Comparison of ENCODE assay signal across 1 cellular context in the genomic region with DNA sequence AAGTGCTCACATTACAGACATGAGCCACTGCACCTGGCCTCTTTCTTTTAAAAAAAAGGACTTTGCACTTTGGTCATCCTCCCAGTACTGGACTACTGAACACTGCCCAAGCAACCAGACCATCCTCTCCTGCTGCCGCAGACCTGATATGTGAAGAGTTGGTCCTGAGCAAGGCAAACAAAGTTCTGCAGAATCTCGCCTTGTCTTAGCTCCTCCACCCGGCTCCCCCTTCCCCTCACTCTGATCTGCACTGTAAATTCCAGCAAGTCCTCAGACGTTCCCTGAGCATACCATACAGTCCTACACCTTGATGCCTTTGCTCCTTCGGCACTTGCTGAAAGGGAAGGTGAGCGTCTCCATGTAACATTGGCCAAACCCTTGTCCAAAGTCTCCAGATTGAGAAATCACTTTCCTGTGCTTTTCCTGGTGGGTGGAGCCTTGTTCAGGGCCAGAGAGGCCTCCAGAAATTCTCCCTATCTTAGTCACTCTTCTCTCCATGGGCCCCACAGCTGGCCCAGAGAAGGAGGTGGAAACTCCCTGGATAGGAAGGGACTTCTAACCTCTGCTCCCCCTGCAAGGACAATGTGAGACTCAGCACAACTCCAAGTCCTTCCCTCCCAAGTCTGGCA.
TF ChIP-seq lines count a peak whose summit lies in the region.

No MANE protein-coding gene starts in this region.

TF ChIP-seq in HepG2, 621 proteins besides CTCF, POLR2A, EP300 and RAD21 (continued from another document and continues in another):
- TF ChIP-seq MAFG (CRISPR knock-in tag; IDR thresholded peaks at IDR 0.05): no peak
- no peak for TF ChIP-seq EZH2 (conservative IDR thresholded peaks at IDR 0.05; ENCODE audit: low read depth, low read length)
- no peak for TF ChIP-seq ZNF558 (CRISPR knock-in tag; IDR thresholded peaks at IDR 0.05; ENCODE audit: borderline replicate concordance)
- TF ChIP-seq KMT2A (CRISPR knock-in tag; IDR thresholded peaks at IDR 0.05): no peak
- no peak for TF ChIP-seq ZSCAN29 (CRISPR knock-in tag; conservative IDR thresholded peaks at IDR 0.05)
- TF ChIP-seq, protein P1, sequence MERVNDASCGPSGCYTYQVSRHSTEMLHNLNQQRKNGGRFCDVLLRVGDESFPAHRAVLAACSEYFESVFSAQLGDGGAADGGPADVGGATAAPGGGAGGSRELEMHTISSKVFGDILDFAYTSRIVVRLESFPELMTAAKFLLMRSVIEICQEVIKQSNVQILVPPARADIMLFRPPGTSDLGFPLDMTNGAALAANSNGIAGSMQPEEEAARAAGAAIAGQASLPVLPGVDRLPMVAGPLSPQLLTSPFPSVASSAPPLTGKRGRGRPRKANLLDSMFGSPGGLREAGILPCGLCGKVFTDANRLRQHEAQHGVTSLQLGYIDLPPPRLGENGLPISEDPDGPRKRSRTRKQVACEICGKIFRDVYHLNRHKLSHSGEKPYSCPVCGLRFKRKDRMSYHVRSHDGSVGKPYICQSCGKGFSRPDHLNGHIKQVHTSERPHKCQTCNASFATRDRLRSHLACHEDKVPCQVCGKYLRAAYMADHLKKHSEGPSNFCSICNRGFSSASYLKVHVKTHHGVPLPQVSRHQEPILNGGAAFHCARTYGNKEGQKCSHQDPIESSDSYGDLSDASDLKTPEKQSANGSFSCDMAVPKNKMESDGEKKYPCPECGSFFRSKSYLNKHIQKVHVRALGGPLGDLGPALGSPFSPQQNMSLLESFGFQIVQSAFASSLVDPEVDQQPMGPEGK (CRISPR knock-in tag; IDR thresholded peaks at IDR 0.05): no peak
- TF ChIP-seq ZNF329 (CRISPR knock-in tag; IDR thresholded peaks at IDR 0.05; ENCODE audit: low read depth): no peak
- no peak for TF ChIP-seq SNAPC2 (CRISPR knock-in tag; IDR thresholded peaks at IDR 0.05)
- no peak for TF ChIP-seq ZNF747 (CRISPR knock-in tag; IDR thresholded peaks at IDR 0.05; ENCODE audit: borderline replicate concordance)
- no peak for TF ChIP-seq SOX6 (IDR thresholded peaks at IDR 0.05)
- TF ChIP-seq SOX6 (CRISPR knock-in tag; IDR thresholded peaks at IDR 0.05): peak; percentile 71
- TF ChIP-seq, protein P2, sequence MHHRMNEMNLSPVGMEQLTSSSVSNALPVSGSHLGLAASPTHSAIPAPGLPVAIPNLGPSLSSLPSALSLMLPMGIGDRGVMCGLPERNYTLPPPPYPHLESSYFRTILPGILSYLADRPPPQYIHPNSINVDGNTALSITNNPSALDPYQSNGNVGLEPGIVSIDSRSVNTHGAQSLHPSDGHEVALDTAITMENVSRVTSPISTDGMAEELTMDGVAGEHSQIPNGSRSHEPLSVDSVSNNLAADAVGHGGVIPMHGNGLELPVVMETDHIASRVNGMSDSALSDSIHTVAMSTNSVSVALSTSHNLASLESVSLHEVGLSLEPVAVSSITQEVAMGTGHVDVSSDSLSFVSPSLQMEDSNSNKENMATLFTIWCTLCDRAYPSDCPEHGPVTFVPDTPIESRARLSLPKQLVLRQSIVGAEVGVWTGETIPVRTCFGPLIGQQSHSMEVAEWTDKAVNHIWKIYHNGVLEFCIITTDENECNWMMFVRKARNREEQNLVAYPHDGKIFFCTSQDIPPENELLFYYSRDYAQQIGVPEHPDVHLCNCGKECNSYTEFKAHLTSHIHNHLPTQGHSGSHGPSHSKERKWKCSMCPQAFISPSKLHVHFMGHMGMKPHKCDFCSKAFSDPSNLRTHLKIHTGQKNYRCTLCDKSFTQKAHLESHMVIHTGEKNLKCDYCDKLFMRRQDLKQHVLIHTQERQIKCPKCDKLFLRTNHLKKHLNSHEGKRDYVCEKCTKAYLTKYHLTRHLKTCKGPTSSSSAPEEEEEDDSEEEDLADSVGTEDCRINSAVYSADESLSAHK (CRISPR knock-in tag; IDR thresholded peaks at IDR 0.05; ENCODE audit: borderline replicate concordance): no peak
- TF ChIP-seq ZSCAN25 (CRISPR knock-in tag; IDR thresholded peaks at IDR 0.05): peak; percentile 50; the same call in 1 of the 2 replicates
- TF ChIP-seq, protein P3, sequence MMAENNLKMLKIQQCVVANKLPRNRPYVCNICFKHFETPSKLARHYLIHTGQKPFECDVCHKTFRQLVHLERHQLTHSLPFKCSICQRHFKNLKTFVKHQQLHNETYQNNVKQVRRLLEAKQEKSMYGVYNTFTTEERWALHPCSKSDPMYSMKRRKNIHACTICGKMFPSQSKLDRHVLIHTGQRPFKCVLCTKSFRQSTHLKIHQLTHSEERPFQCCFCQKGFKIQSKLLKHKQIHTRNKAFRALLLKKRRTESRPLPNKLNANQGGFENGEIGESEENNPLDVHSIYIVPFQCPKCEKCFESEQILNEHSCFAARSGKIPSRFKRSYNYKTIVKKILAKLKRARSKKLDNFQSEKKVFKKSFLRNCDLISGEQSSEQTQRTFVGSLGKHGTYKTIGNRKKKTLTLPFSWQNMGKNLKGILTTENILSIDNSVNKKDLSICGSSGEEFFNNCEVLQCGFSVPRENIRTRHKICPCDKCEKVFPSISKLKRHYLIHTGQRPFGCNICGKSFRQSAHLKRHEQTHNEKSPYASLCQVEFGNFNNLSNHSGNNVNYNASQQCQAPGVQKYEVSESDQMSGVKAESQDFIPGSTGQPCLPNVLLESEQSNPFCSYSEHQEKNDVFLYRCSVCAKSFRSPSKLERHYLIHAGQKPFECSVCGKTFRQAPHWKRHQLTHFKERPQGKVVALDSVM (CRISPR knock-in tag; IDR thresholded peaks at IDR 0.05): peak; percentile 40; the same call in 1 of the 2 replicates
- TF ChIP-seq TGIF2 (CRISPR knock-in tag; IDR thresholded peaks at IDR 0.05): no peak
- TF ChIP-seq YY1 (IDR thresholded peaks at IDR 0.05; ENCODE audit: insufficient read depth, insufficient replicate concordance, low read depth, low read length): no peak
- no peak for TF ChIP-seq ZNF746 (CRISPR knock-in tag; IDR thresholded peaks at IDR 0.05)
- TF ChIP-seq ZNF251 (CRISPR knock-in tag; IDR thresholded peaks at IDR 0.05): no peak
- TF ChIP-seq TOE1 (CRISPR knock-in tag; IDR thresholded peaks at IDR 0.05): no peak
- TF ChIP-seq ZNF331 (CRISPR knock-in tag; IDR thresholded peaks at IDR 0.05): no peak
- TF ChIP-seq EHMT2 (IDR thresholded peaks at IDR 0.05; ENCODE audit: borderline replicate concordance, low read depth, low read length): peak; percentile 71; the same call in 1 of the 2 replicates
- peak; percentile 46; the same call in 1 of the 2 replicates for TF ChIP-seq PITX1 (CRISPR knock-in tag; IDR thresholded peaks at IDR 0.05)
- TF ChIP-seq CHD2 (IDR thresholded peaks at IDR 0.05; ENCODE audit: low read depth, low read length): no peak
- no peak for TF ChIP-seq HOXA3 (CRISPR knock-in tag; IDR thresholded peaks at IDR 0.05)
- TF ChIP-seq MAFK (conservative IDR thresholded peaks at IDR 0.05 in 1 of 2, IDR thresholded peaks at IDR 0.05 in 1 of 2; ENCODE audit: low read length in 2 of 2): 0 out of 4 replicates have a peak, but pooled peaks of 1 of the 2 experiments have one; percentile 9
- peak; percentile 55 for TF ChIP-seq HNF4G (IDR thresholded peaks at IDR 0.05; ENCODE audit: borderline replicate concordance, low read depth, low read length)
- TF ChIP-seq HNF4G (CRISPR knock-in tag; IDR thresholded peaks at IDR 0.05; ENCODE audit: borderline replicate concordance, low read depth): peak; percentile 72; the same call in 1 of the 2 replicates
- no peak for TF ChIP-seq ZNF143 (CRISPR knock-in tag; IDR thresholded peaks at IDR 0.05)
- 0 out of 2 replicates have a peak, but pooled peaks have one; percentile 36 for TF ChIP-seq HIVEP1 (CRISPR knock-in tag; IDR thresholded peaks at IDR 0.05)
- TF ChIP-seq MAFF (IDR thresholded peaks at IDR 0.05; ENCODE audit: low read depth, low read length): no peak
- TF ChIP-seq, protein P4, sequence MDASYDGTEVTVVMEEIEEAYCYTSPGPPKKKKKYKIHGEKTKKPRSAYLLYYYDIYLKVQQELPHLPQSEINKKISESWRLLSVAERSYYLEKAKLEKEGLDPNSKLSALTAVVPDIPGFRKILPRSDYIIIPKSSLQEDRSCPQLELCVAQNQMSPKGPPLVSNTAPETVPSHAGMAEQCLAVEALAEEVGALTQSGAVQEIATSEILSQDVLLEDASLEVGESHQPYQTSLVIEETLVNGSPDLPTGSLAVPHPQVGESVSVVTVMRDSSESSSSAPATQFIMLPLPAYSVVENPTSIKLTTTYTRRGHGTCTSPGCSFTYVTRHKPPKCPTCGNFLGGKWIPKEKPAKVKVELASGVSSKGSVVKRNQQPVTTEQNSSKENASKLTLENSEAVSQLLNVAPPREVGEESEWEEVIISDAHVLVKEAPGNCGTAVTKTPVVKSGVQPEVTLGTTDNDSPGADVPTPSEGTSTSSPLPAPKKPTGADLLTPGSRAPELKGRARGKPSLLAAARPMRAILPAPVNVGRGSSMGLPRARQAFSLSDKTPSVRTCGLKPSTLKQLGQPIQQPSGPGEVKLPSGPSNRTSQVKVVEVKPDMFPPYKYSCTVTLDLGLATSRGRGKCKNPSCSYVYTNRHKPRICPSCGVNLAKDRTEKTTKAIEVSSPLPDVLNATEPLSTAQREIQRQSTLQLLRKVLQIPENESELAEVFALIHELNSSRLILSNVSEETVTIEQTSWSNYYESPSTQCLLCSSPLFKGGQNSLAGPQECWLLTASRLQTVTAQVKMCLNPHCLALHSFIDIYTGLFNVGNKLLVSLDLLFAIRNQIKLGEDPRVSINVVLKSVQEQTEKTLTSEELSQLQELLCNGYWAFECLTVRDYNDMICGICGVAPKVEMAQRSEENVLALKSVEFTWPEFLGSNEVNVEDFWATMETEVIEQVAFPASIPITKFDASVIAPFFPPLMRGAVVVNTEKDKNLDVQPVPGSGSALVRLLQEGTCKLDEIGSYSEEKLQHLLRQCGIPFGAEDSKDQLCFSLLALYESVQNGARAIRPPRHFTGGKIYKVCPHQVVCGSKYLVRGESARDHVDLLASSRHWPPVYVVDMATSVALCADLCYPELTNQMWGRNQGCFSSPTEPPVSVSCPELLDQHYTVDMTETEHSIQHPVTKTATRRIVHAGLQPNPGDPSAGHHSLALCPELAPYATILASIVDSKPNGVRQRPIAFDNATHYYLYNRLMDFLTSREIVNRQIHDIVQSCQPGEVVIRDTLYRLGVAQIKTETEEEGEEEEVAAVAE (CRISPR knock-in tag; IDR thresholded peaks at IDR 0.05; ENCODE audit: borderline replicate concordance): no peak
- TF ChIP-seq AHR (CRISPR knock-in tag; IDR thresholded peaks at IDR 0.05): no peak
- no peak for TF ChIP-seq ZNF7 (CRISPR knock-in tag; IDR thresholded peaks at IDR 0.05)
- TF ChIP-seq, protein P5, sequence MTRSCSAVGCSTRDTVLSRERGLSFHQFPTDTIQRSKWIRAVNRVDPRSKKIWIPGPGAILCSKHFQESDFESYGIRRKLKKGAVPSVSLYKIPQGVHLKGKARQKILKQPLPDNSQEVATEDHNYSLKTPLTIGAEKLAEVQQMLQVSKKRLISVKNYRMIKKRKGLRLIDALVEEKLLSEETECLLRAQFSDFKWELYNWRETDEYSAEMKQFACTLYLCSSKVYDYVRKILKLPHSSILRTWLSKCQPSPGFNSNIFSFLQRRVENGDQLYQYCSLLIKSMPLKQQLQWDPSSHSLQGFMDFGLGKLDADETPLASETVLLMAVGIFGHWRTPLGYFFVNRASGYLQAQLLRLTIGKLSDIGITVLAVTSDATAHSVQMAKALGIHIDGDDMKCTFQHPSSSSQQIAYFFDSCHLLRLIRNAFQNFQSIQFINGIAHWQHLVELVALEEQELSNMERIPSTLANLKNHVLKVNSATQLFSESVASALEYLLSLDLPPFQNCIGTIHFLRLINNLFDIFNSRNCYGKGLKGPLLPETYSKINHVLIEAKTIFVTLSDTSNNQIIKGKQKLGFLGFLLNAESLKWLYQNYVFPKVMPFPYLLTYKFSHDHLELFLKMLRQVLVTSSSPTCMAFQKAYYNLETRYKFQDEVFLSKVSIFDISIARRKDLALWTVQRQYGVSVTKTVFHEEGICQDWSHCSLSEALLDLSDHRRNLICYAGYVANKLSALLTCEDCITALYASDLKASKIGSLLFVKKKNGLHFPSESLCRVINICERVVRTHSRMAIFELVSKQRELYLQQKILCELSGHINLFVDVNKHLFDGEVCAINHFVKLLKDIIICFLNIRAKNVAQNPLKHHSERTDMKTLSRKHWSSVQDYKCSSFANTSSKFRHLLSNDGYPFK (CRISPR knock-in tag; IDR thresholded peaks at IDR 0.05; ENCODE audit: borderline replicate concordance): no peak
- TF ChIP-seq SMAD3 (CRISPR knock-in tag; IDR thresholded peaks at IDR 0.05): 0 out of 2 replicates have a peak, but pooled peaks have one; percentile 34
- no peak for TF ChIP-seq MBNL3 (CRISPR knock-in tag; conservative IDR thresholded peaks at IDR 0.05)
- no peak for TF ChIP-seq ZNF350 (CRISPR knock-in tag; IDR thresholded peaks at IDR 0.05; ENCODE audit: borderline replicate concordance, low read depth)
- TF ChIP-seq, protein P6, sequence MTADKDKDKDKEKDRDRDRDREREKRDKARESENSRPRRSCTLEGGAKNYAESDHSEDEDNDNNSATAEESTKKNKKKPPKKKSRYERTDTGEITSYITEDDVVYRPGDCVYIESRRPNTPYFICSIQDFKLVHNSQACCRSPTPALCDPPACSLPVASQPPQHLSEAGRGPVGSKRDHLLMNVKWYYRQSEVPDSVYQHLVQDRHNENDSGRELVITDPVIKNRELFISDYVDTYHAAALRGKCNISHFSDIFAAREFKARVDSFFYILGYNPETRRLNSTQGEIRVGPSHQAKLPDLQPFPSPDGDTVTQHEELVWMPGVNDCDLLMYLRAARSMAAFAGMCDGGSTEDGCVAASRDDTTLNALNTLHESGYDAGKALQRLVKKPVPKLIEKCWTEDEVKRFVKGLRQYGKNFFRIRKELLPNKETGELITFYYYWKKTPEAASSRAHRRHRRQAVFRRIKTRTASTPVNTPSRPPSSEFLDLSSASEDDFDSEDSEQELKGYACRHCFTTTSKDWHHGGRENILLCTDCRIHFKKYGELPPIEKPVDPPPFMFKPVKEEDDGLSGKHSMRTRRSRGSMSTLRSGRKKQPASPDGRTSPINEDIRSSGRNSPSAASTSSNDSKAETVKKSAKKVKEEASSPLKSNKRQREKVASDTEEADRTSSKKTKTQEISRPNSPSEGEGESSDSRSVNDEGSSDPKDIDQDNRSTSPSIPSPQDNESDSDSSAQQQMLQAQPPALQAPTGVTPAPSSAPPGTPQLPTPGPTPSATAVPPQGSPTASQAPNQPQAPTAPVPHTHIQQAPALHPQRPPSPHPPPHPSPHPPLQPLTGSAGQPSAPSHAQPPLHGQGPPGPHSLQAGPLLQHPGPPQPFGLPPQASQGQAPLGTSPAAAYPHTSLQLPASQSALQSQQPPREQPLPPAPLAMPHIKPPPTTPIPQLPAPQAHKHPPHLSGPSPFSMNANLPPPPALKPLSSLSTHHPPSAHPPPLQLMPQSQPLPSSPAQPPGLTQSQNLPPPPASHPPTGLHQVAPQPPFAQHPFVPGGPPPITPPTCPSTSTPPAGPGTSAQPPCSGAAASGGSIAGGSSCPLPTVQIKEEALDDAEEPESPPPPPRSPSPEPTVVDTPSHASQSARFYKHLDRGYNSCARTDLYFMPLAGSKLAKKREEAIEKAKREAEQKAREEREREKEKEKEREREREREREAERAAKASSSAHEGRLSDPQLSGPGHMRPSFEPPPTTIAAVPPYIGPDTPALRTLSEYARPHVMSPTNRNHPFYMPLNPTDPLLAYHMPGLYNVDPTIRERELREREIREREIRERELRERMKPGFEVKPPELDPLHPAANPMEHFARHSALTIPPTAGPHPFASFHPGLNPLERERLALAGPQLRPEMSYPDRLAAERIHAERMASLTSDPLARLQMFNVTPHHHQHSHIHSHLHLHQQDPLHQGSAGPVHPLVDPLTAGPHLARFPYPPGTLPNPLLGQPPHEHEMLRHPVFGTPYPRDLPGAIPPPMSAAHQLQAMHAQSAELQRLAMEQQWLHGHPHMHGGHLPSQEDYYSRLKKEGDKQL (CRISPR knock-in tag; IDR thresholded peaks at IDR 0.05; ENCODE audit: low read depth): no peak
- peak; percentile 15; the same call in 1 of the 2 replicates for TF ChIP-seq RXRB (CRISPR knock-in tag; IDR thresholded peaks at IDR 0.05; ENCODE audit: borderline replicate concordance)
- no peak for TF ChIP-seq CC2D1A (CRISPR knock-in tag; IDR thresholded peaks at IDR 0.05)
- no peak for TF ChIP-seq ZSCAN9 (CRISPR knock-in tag; IDR thresholded peaks at IDR 0.05; ENCODE audit: borderline replicate concordance)
- 0 out of 2 replicates have a peak, but pooled peaks have one; percentile 30 for TF ChIP-seq ZNF615 (CRISPR knock-in tag; IDR thresholded peaks at IDR 0.05; ENCODE audit: borderline replicate concordance)
